Comparison of ENCODE assay signal across 8 cellular contexts in the genomic region with DNA sequence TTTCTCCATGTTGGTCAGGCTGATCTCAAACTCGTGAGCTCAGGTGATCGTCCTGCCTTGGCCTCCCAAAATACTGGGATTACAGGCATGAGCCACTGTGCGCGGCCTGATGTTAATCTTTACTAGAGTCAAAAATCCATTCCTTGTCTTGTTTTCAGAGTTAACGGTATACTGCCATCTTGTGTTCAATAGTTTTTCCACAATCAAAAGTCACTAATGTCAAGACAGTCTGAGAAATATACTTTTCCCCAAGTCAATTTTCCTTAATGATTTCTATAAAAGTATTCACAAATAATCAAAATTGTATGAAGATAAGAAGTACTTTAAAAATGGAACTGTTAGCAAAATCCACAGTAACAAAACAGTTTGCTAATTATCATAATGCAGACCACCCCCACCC. TPM values are rescaled to one million over a fixed set of nuclear protein-coding genes. Genes with fewer than 3 reads are reported as not detected.
A peak's percentile ranks its signal among the peaks of the same experiment; 100 is the strongest.
DNase-seq lines count a peak whose midpoint lies in the region; ATAC-seq, FAIRE-seq and TF ChIP-seq lines count a peak whose summit lies in the region.

No MANE protein-coding gene starts in this region.

- no peak overlapping the region for H3K4me3 ChIP-seq in LNCaP clone FGC (ENCODE audit: low read depth, low read length)
- H3K4me3 ChIP-seq in ascending aorta = no peak overlapping the region
- H3K4me3 ChIP-seq in HepG2 (replicated peaks in 1 of 3; ENCODE audit: insufficient read depth in 1 of 3, low read depth in 2 of 3, low read length in 3 of 3) = no peak overlapping the region
- no peak overlapping the region for H3K4me3 ChIP-seq in PC-9

- H3K36me3 Mint-ChIP-seq in Calu3 (ENCODE audit: insufficient read depth, unreplicated experiment) = peaks cover 19% of the 10 kb centered on the region

- no peak overlapping the region for H3K27ac Mint-ChIP-seq in Calu3 (ENCODE audit: unreplicated experiment)

- H3K27me3 Mint-ChIP-seq in Calu3 (ENCODE audit: unreplicated experiment) = no peaks in the 10 kb centered on the region

- peak; percentile 54; the same call in 1 of the 3 replicates for ATAC-seq in HepG2

- no peak overlapping the region for H3K4me2 ChIP-seq in HepG2 (ENCODE audit: low read depth, low read length)
- H3K4me2 ChIP-seq in PC-9 = no peak overlapping the region

- H3K9me3 ChIP-seq in ascending aorta (no peaks in the 10 kb centered on the region), HepG2 (ENCODE audit: low read length) (no peaks in the 10 kb centered on the region), PC-9 (ENCODE audit: insufficient read depth, low read depth) (no peaks in the 10 kb centered on the region)

- H3K36me3 ChIP-seq in ascending aorta (peaks cover 56 to 87% of the 10 kb centered on the region in 2 donors), HepG2 (replicated peaks in 1 of 2; ENCODE audit: control insufficient read depth in 1 of 2, insufficient read depth in 2 of 2, low read length in 2 of 2) (peaks cover 4 to 65% of the 10 kb centered on the region in 2 experiments), PC-9 (ENCODE audit: low read depth) (no peaks in the 10 kb centered on the region)

- H2AFZ ChIP-seq in HepG2 (ENCODE audit: low read length) (no peak overlapping the region), PC-9 (no peak overlapping the region)

- DNase-seq in ELR (ENCODE audit: low read depth) (peak; percentile 39), LNCaP clone FGC (ENCODE audit: low read depth) (peak; percentile 42), ascending aorta (ENCODE audit: low spot score in 2 of 2) (no peak), HepG2 (ENCODE audit: low spot score) (no peak), NCI-H187 (lab: John Stamatoyannopoulos, UW) (no peak), PC-9 (no peak), Calu3 (no peak)

- H4K20me1 ChIP-seq in HepG2 (ENCODE audit: insufficient read depth, low read length) = no peaks in the 10 kb centered on the region
- no peaks in the 10 kb centered on the region for H4K20me1 ChIP-seq in PC-9 (ENCODE audit: insufficient read depth)

- H3K4me1 ChIP-seq in ascending aorta (no peaks in the 10 kb centered on the region), HepG2 (ENCODE audit: insufficient read depth, low read length) (no peaks in the 10 kb centered on the region; the same call in 1 of the 2 replicates), PC-9 (replicated peaks; ENCODE audit: insufficient read depth) (no peaks in the 10 kb centered on the region)

- BruUV-seq in HepG2 (replicated peaks; lab: Mats Ljungman, UMichigan) = no TSS peak
- no TSS peak for BruUV-seq in PC-9 (replicated peaks; lab: Mats Ljungman, UMichigan)
- no TSS peak for BruUV-seq in Calu3 (replicated peaks; lab: Mats Ljungman, UMichigan)

- TF ChIP-seq POLR2A in HepG2 (IDR thresholded peaks at IDR 0.05; ENCODE audit: insufficient read depth in 1 of 2, low read depth in 2 of 2, low read length in 2 of 2) = no peak

- no peak overlapping the region for H3K9ac ChIP-seq in HepG2 (ENCODE audit: insufficient read depth, low read depth, low read length)

- TF ChIP-seq RAD21 in HepG2 (CRISPR knock-in tag; IDR thresholded peaks at IDR 0.05) = no peak

- CTCF ChIA-PET in HepG2 (lab: Yijun Ruan, JAX; ENCODE audit: low intra/inter-chr PET ratio, low total read pairs) (no interaction called here), PC-9 (lab: Charles Lee) (no interaction called here), Calu3 (lab: Charles Lee) (no interaction called here)

- intact Hi-C loops in ascending aorta (cut with DNase I) (no loop called here), HepG2 (cut with micrococcal nuclease; ENCODE audit: unreplicated experiment) (loop anchor here (10.0 kb wide), 1 partner anchor 1574 kb away; no protein-coding TSS in a partner anchor), PC-9 (cut with micrococcal nuclease; ENCODE audit: unreplicated experiment) (no loop called here), Calu3 (cut with micrococcal nuclease; ENCODE audit: unreplicated experiment) (no loop called here)

- no peaks in the 10 kb centered on the region for H3K27me3 ChIP-seq in ascending aorta
- no peaks in the 10 kb centered on the region for H3K27me3 ChIP-seq in HepG2 (ENCODE audit: control insufficient read depth in 1 of 2, insufficient read depth in 2 of 2, low read length in 2 of 2)
- no peaks in the 10 kb centered on the region for H3K27me3 ChIP-seq in PC-9 (ENCODE audit: insufficient read depth, low read depth)

- H3K4me1 Mint-ChIP-seq in Calu3 (ENCODE audit: low read depth, unreplicated experiment) = no peaks in the 10 kb centered on the region

- no peak for TF ChIP-seq EP300 in HepG2 (IDR thresholded peaks at IDR 0.05; ENCODE audit: low read depth in 2 of 2, low read length in 2 of 2)
- no peak for TF ChIP-seq EP300 in HepG2 (CRISPR knock-in tag; IDR thresholded peaks at IDR 0.05; ENCODE audit: borderline replicate concordance)

- H3K9me2 ChIP-seq in PC-9 (ENCODE audit: insufficient read depth) = no peaks in the 10 kb centered on the region

- in situ Hi-C loops in HepG2 (cut with HindIII; ENCODE audit: extremely low pct_ligation_motif_present, low pct_unique_long_range_greater_than_20kb) = no loop called here

- no peak overlapping the region for H3K4me3 Mint-ChIP-seq in Calu3 (ENCODE audit: low read depth, unreplicated experiment)

- H3F3A ChIP-seq in PC-9 (ENCODE audit: insufficient read depth, low read depth) = no peaks in the 10 kb centered on the region

- 85% methylated on average over 5 of the region's 5 CpGs for WGBS in HepG2 (ENCODE audit: low lambda C conversion rate)

- POLR2A ChIA-PET in HepG2 (lab: Yijun Ruan, JAX) (no interaction called here), PC-9 (lab: Charles Lee; ENCODE audit: unreplicated experiment) (no interaction called here)

- no peak overlapping the region for H3K27ac ChIP-seq in 22Rv1
- no peak overlapping the region for H3K27ac ChIP-seq in ascending aorta
- H3K27ac ChIP-seq in HepG2 (ENCODE audit: extremely low read length, insufficient read depth, low read length) = no peak overlapping the region
- no peak overlapping the region for H3K27ac ChIP-seq in PC-9

- TF ChIP-seq CTCF in 22Rv1 (IDR thresholded peaks at IDR 0.05) = peak; percentile 65
- peak; percentile 45 for TF ChIP-seq CTCF in LNCaP clone FGC (IDR thresholded peaks at IDR 0.05; ENCODE audit: control insufficient read depth, extremely low read depth, insufficient read depth)
- TF ChIP-seq CTCF in ascending aorta (IDR thresholded peaks at IDR 0.05) = peak in 2 of 3 experiments; percentile 4 to 24
- TF ChIP-seq CTCF in HepG2 (CRISPR knock-in tag; IDR thresholded peaks at IDR 0.05) = peak; percentile 41
- TF ChIP-seq CTCF in PC-9 (conservative IDR thresholded peaks at IDR 0.05) = no peak; the same call in 1 of the 2 replicates
- TF ChIP-seq CTCF in Calu3 (IDR thresholded peaks at IDR 0.05; ENCODE audit: unreplicated experiment) = no peak

- FAIRE-seq in HepG2 (lab: Jason Lieb, UNC) = no peak

- H3K9me3 Mint-ChIP-seq in Calu3 (ENCODE audit: low read depth, unreplicated experiment) = no peaks in the 10 kb centered on the region

- H3K79me2 ChIP-seq in HepG2 (ENCODE audit: insufficient read depth, low read length) (peaks cover 1% of the 10 kb centered on the region), PC-9 (ENCODE audit: low read depth) (no peaks in the 10 kb centered on the region)

RNA-seq across cellular contexts. Expression of gene CRBN, which starts 8.5 kb away (rescaled TPM):
- total RNA-seq in ascending aorta (114 TPM), HepG2 (2016; rRNA removed; fragmentation: Illumina TruSeq; extraction: Trizol) (36.1 and 46.8 TPM in 2 replicates), PC-9 (2021) (26.4 and 34.9 TPM in 2 replicates), Calu3 (2022) (24.8 and 31.6 TPM in 2 replicates)
- total RNA-seq in HepG2 (2016; cell fraction: cytosol; rRNA removed; fragmentation: Illumina TruSeq; extraction: Trizol; ENCODE audit: low read depth) = 31.7 and 32.0 TPM in 2 replicates
- total RNA-seq in HepG2 (2016; cell fraction: insoluble cytoplasmic fraction; rRNA removed; fragmentation: Illumina TruSeq; extraction: Trizol) = 38.2 and 46.1 TPM in 2 replicates
- 21.6 and 24.0 TPM in 2 replicates for total RNA-seq in HepG2 (2016; cell fraction: membrane; rRNA removed; fragmentation: Illumina TruSeq; extraction: Trizol)
- total RNA-seq in HepG2 (2016; cell fraction: nucleus; rRNA removed; fragmentation: Illumina TruSeq; extraction: Trizol) = 43.3 and 48.0 TPM in 2 replicates
- polyA plus RNA-seq in HepG2 (2011; rRNA removed) = 28.1 and 30.8 TPM in 2 replicates
- 18.6 and 27.6 TPM in 2 replicates for polyA plus RNA-seq in HepG2 (2011; cell fraction: cytosol; rRNA removed)
- polyA plus RNA-seq in HepG2 (2011; cell fraction: nucleus; rRNA removed) = 29.6 and 33.5 TPM in 2 replicates
- polyA plus RNA-seq in HepG2 (2012) = 25.7 and 27.6 TPM in 2 replicates
- polyA plus RNA-seq in HepG2 (2016; cell fraction: cytosol; fragmentation: Illumina TruSeq; extraction: Trizol; ENCODE audit: low read depth) = 6.4 and 6.5 TPM in 2 replicates
- polyA plus RNA-seq in HepG2 (2016; cell fraction: insoluble cytoplasmic fraction; fragmentation: Illumina TruSeq; extraction: Trizol; ENCODE audit: low read depth) = 38.3 and 40.1 TPM in 2 replicates
- 10.4 TPM in 2 replicates for polyA plus RNA-seq in HepG2 (2016; cell fraction: membrane; fragmentation: Illumina TruSeq; extraction: Trizol; ENCODE audit: low read depth)
- polyA plus RNA-seq in HepG2 (2016; cell fraction: nucleus; fragmentation: Illumina TruSeq; extraction: Trizol; ENCODE audit: insufficient read depth, low read depth) = 40.2 and 43.4 TPM in 2 replicates
- 22.2 and 52.5 TPM in 2 replicates for polyA minus RNA-seq in HepG2 (2011; rRNA and poly(A)+ RNA removed; ENCODE audit: low replicate concordance)
- polyA minus RNA-seq in HepG2 (2011; cell fraction: cytosol; rRNA and poly(A)+ RNA removed) = 20.3 and 22.6 TPM in 2 replicates
- polyA minus RNA-seq in HepG2 (2011; cell fraction: nucleus; rRNA and poly(A)+ RNA removed) = 136 and 144 TPM in 2 replicates

RNA-seq across cellular contexts. Expression of gene TRNT1, which starts 44.3 kb away (rescaled TPM):
- 16.4 TPM for total RNA-seq in ascending aorta
- 27.7 and 31.1 TPM in 2 replicates for total RNA-seq in HepG2 (2016; rRNA removed; fragmentation: Illumina TruSeq; extraction: Trizol)
- 29.0 and 32.0 TPM in 2 replicates for total RNA-seq in HepG2 (2016; cell fraction: cytosol; rRNA removed; fragmentation: Illumina TruSeq; extraction: Trizol; ENCODE audit: low read depth)
- 28.7 and 29.8 TPM in 2 replicates for total RNA-seq in HepG2 (2016; cell fraction: insoluble cytoplasmic fraction; rRNA removed; fragmentation: Illumina TruSeq; extraction: Trizol)
- 13.4 and 16.4 TPM in 2 replicates for total RNA-seq in HepG2 (2016; cell fraction: membrane; rRNA removed; fragmentation: Illumina TruSeq; extraction: Trizol)
- total RNA-seq in HepG2 (2016; cell fraction: nucleus; rRNA removed; fragmentation: Illumina TruSeq; extraction: Trizol) = 49.9 and 50.1 TPM in 2 replicates
- polyA plus RNA-seq in HepG2 (2011; rRNA removed) = 7.5 and 9.4 TPM in 2 replicates
- polyA plus RNA-seq in HepG2 (2011; cell fraction: cytosol; rRNA removed) = 2.2 and 3.0 TPM in 2 replicates
- 14.8 and 17.3 TPM in 2 replicates for polyA plus RNA-seq in HepG2 (2011; cell fraction: nucleus; rRNA removed)
- polyA plus RNA-seq in HepG2 (2012) = 15.2 and 18.1 TPM in 2 replicates
- polyA plus RNA-seq in HepG2 (2016; cell fraction: cytosol; fragmentation: Illumina TruSeq; extraction: Trizol; ENCODE audit: low read depth) = 5.3 and 7.1 TPM in 2 replicates
- 30.3 and 34.3 TPM in 2 replicates for polyA plus RNA-seq in HepG2 (2016; cell fraction: insoluble cytoplasmic fraction; fragmentation: Illumina TruSeq; extraction: Trizol; ENCODE audit: low read depth)
- 10.1 and 10.6 TPM in 2 replicates for polyA plus RNA-seq in HepG2 (2016; cell fraction: membrane; fragmentation: Illumina TruSeq; extraction: Trizol; ENCODE audit: low read depth)
- polyA plus RNA-seq in HepG2 (2016; cell fraction: nucleus; fragmentation: Illumina TruSeq; extraction: Trizol; ENCODE audit: insufficient read depth, low read depth) = 45.5 and 47.6 TPM in 2 replicates
- 12.0 and 20.5 TPM in 2 replicates for polyA minus RNA-seq in HepG2 (2011; rRNA and poly(A)+ RNA removed; ENCODE audit: low replicate concordance)
- polyA minus RNA-seq in HepG2 (2011; cell fraction: cytosol; rRNA and poly(A)+ RNA removed) = 5.1 and 5.2 TPM in 2 replicates
- polyA minus RNA-seq in HepG2 (2011; cell fraction: nucleus; rRNA and poly(A)+ RNA removed) = 58.9 and 61.8 TPM in 2 replicates
- 21.2 and 22.5 TPM in 2 replicates for total RNA-seq in PC-9 (2021)
- total RNA-seq in Calu3 (2022) = 35.1 and 35.6 TPM in 2 replicates

Comparison
In these comparisons a context has a peak if more than half of its experiments do, and no peak if none do; other contexts are left out.
1. CTCF ChIP-seq: peak in 22Rv1 (single experiment), LNCaP clone FGC (single experiment), ascending aorta (2 of 3) and HepG2 (single experiment); none in PC-9 (single experiment) and Calu3 (single experiment).
2. DNase-seq: peak in ELR (single experiment) and LNCaP clone FGC (single experiment); none in ascending aorta (0 of 2), HepG2 (single experiment), NCI-H187 (0 of 2), PC-9 (0 of 2) and Calu3 (single experiment).